In genomic region chr1:215589650-215590049, GRCh38 we compare ENCODE assay signal across 25 cellular contexts.
"Had no signal": no experiment of that assay in that cellular context is flagged by ENCODE, and none has a peak within 500 bp of the region (broad histone marks: within the 10 kb centered on the region; RNA-seq: fewer than 3 reads in every experiment).

No MANE protein-coding gene starts in this region.

- ATAC-seq: natural killer cell; psoas muscle; right cardiac atrium; right lobe of liver; stimulated activated effector memory CD8-positive, alpha-beta T cell treated with anti-CD3 and anti-CD28 coated beads, Interleukin-12 subunit alpha, Interleukin-12 subunit beta, amount 100 ng/mL, for 72 hours; stimulated activated naive B cell treated with anti-CD40 and anti-IgM and Interleukin-4, amounts not matched to agents 10 μg/mL and 1 μg/mL and 100 μg/mL, for 72 hours; upper lobe of right lung had no signal

- H3K9ac ChIP-seq: neural progenitor cell, parathyroid adenoma had no signal

- FAIRE-seq: small intestine had no signal

- H3K4me3 ChIP-seq: neural progenitor cell, ovary, psoas muscle, right lobe of liver, sigmoid colon, stomach, thoracic aorta, thyroid gland, tibial nerve, upper lobe of right lung, uterus had no signal

- H2AFZ ChIP-seq: neural progenitor cell, parathyroid adenoma had no signal

- H3K4me1 ChIP-seq: neural progenitor cell, parathyroid adenoma, upper lobe of right lung, uterus had no signal

- H3K27me3 ChIP-seq: neural progenitor cell, right lobe of liver, sigmoid colon, stomach, thyroid gland, tibial nerve, upper lobe of right lung, uterus had no signal

- H3K4me2 ChIP-seq: neural progenitor cell had no signal

- H3K9me3 ChIP-seq: ovary, psoas muscle, right lobe of liver, sigmoid colon, stomach, thoracic aorta, thyroid gland, upper lobe of right lung had no signal

- H3K27ac ChIP-seq: neural progenitor cell, ovary, parathyroid adenoma, psoas muscle, right lobe of liver, sigmoid colon, stomach, thoracic aorta, thyroid gland, tibial nerve, upper lobe of right lung, uterus had no signal

- DNase-seq: natural killer cell; occipital lobe; ovary; posterior cingulate gyrus; psoas muscle; right cardiac atrium; right lobe of liver; sigmoid colon; small intestine; stimulated activated CD4-positive, alpha-beta T cell treated with anti-CD3 and anti-CD28 coated beads, Interleukin-15, amount 100 ng/mL, for 24 hours; stimulated activated CD4-positive, alpha-beta T cell treated with anti-CD3 and anti-CD28 coated beads, Interleukin-2, amount 100 ng/mL, for 24 hours; stimulated activated CD4-positive, alpha-beta T cell treated with anti-CD3 and anti-CD28 coated beads, Interleukin-2, amount 100 ng/mL, for 48 hours; stimulated activated CD4-positive, alpha-beta T cell treated with anti-CD3 and anti-CD28 coated beads, Interleukin-4, amount 100 ng/mL, for 24 hours; stimulated activated naive B cell treated with anti-CD40 and anti-IgM and Interleukin-4, amounts not matched to agents 10 μg/mL and 1 μg/mL and 100 μg/mL, for 72 hours; stimulated activated naive CD4-positive, alpha-beta T cell treated with Interleukin-2 at 50 U/mL for 16 hours; stomach; thyroid gland; trophoblast cell; upper lobe of right lung; uterus had no signal

- H3K36me3 ChIP-seq: ovary, thoracic aorta, thyroid gland, uterus had no signal
